24 cellular contexts compared by ENCODE assay signal in the genomic region with DNA sequence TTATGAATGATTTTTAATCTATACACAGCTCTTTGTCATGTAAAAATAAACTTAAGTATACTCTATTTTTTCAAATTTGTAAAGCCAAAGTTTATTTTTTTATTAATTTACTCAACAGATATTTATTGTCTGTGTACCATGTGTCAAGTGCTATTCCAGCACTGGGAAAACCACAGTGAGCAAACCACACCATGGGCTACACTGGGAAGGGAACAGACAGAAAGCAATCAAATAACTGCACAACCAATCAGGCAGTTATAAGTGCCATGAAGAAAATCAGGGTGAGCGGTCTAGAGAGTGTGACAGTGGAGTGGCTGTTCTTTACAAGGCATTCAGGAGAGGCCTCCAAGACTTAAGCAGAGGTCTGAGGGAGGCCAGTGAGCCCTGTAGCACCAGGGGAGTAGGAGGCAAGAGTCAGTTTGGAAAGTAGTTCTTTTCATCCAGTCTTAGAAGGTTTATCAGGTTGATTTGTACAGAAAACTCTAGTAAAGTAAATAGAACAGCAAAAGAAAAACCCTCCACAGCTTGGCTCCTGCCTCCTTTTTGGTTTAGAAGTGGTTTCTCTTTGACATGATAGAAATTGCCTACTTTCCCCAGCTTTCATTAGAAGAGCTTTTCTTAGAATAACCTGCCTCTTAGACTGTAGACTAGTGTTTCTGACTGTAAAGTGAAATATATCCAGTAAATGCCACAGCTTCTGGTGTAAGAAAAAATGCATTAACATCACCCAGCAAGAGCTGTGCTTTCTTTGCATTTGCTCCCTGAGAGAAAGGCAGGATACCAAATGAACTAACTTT. TPM values are rescaled to one million over a fixed set of nuclear protein-coding genes. Genes with fewer than 3 reads are reported as not detected.
DNase-seq lines count a peak whose midpoint lies in the region; ATAC-seq lines count a peak whose summit lies in the region.
"Had no signal": no experiment of that assay in that cellular context is flagged by ENCODE, and none has a peak within 500 bp of the region (broad histone marks: within the 10 kb centered on the region; RNA-seq: fewer than 3 reads in every experiment).

No MANE protein-coding gene starts in this region.

- no peak overlapping the region for H2AK5ac ChIP-seq in mesenchymal stem cell (ENCODE audit: low read length, severe bottlenecking)

- H3K4me1 ChIP-seq in mesenchymal stem cell (ENCODE audit: control insufficient read depth, insufficient read depth, low read depth, low read length) = peaks cover 3% of the 10 kb centered on the region
- H3K4me1 ChIP-seq: ascending aorta, lower lobe of right lung, testis had no signal

- H3K27ac ChIP-seq in mesenchymal stem cell (ENCODE audit: low read length, poor library complexity, severe bottlenecking) = no peak overlapping the region
- H3K27ac ChIP-seq: ascending aorta, HL-60, lower lobe of right lung, testis had no signal

- H3K9ac ChIP-seq in mesenchymal stem cell (ENCODE audit: low read length) = no peak overlapping the region

- no peak overlapping the region for H4K91ac ChIP-seq in mesenchymal stem cell (ENCODE audit: low read length)

- no peaks in the 10 kb centered on the region for H3K9me3 Mint-ChIP-seq in activated T-cell treated with anti-CD3 and anti-CD28 coated beads, Interleukin-2, amount 50 U/mL, for 72 hours
- no peaks in the 10 kb centered on the region for H3K9me3 Mint-ChIP-seq in activated CD4-positive, alpha-beta memory T cell treated with anti-CD3 and anti-CD28 coated beads, Interleukin-2, amount 10 ng/mL, durations not matched to agents 7 days and 5 days
- H3K9me3 Mint-ChIP-seq in stimulated activated naive B cell treated with anti-CD40 and anti-IgM and Interleukin-4, amounts not matched to agents 10 μg/mL and 1 μg/mL and 100 μg/mL, for 72 hours = no peaks in the 10 kb centered on the region
- H3K9me3 Mint-ChIP-seq: activated naive CD4-positive, alpha-beta T cell treated with anti-CD3 and anti-CD28 coated beads, Interleukin-2, amount 50 U/mL, for 24 hours had no signal

- H3K79me1 ChIP-seq in mesenchymal stem cell (replicated peaks; ENCODE audit: low read length, poor library complexity, severe bottlenecking) = peaks cover 27% of the 10 kb centered on the region

- peaks cover 13% of the 10 kb centered on the region for H3K4me1 Mint-ChIP-seq in activated T-cell treated with anti-CD3 and anti-CD28 coated beads, Interleukin-2, amount 50 U/mL, for 72 hours (ENCODE audit: low read depth)
- H3K4me1 Mint-ChIP-seq in activated CD4-positive, alpha-beta memory T cell treated with anti-CD3 and anti-CD28 coated beads, Interleukin-2, amount 10 ng/mL, durations not matched to agents 7 days and 5 days = peaks cover 21% of the 10 kb centered on the region
- peaks cover 0 to 3% of the 10 kb centered on the region in 2 donors for H3K4me1 Mint-ChIP-seq in stimulated activated naive B cell treated with anti-CD40 and anti-IgM and Interleukin-4, amounts not matched to agents 10 μg/mL and 1 μg/mL and 100 μg/mL, for 72 hours
- H3K4me1 Mint-ChIP-seq: activated naive CD4-positive, alpha-beta T cell treated with anti-CD3 and anti-CD28 coated beads, Interleukin-2, amount 50 U/mL, for 24 hours had no signal

- no peak overlapping the region for H2BK12ac ChIP-seq in mesenchymal stem cell (ENCODE audit: low read length in 2 of 2)

- H3K36me3 ChIP-seq in mesenchymal stem cell (ENCODE audit: control insufficient read depth in 1 of 2, insufficient read depth in 2 of 2, low read depth in 1 of 2, low read length in 2 of 2) = peaks cover 25 to 90% of the 10 kb centered on the region in 2 experiments

- H2BK5ac ChIP-seq in mesenchymal stem cell (ENCODE audit: low read depth, low read length, poor library complexity, severe bottlenecking) = no peak overlapping the region

- H3K14ac ChIP-seq in mesenchymal stem cell (ENCODE audit: low read length in 2 of 2) = no peak overlapping the region

- H3K18ac ChIP-seq in mesenchymal stem cell (ENCODE audit: low read depth in 1 of 2, low read length in 2 of 2) = no peak overlapping the region

- CTCF ChIA-PET in activated CD4-positive, alpha-beta memory T cell treated with anti-CD3 and anti-CD28 coated beads, Interleukin-2, amount 10 ng/mL, durations not matched to agents 7 days and 5 days (lab: Charles Lee) = interaction anchor here (1.6 kb wide), 1 partner anchor 14 kb away, joined by 5 read pairs; the partner anchor contains the start of gene EIF2AK4

- H3K4me2 ChIP-seq in mesenchymal stem cell (ENCODE audit: low read length, poor library complexity, severe bottlenecking) = no peak overlapping the region
- H3K4me2 ChIP-seq: smooth muscle cell had no signal

- no peaks in the 10 kb centered on the region for H3K27me3 Mint-ChIP-seq in activated T-cell treated with anti-CD3 and anti-CD28 coated beads, Interleukin-2, amount 50 U/mL, for 72 hours (ENCODE audit: low read depth)
- H3K27me3 Mint-ChIP-seq in activated CD4-positive, alpha-beta memory T cell treated with anti-CD3 and anti-CD28 coated beads, Interleukin-2, amount 10 ng/mL, durations not matched to agents 7 days and 5 days = no peaks in the 10 kb centered on the region
- no peaks in the 10 kb centered on the region for H3K27me3 Mint-ChIP-seq in stimulated activated naive B cell treated with anti-CD40 and anti-IgM and Interleukin-4, amounts not matched to agents 10 μg/mL and 1 μg/mL and 100 μg/mL, for 72 hours
- H3K27me3 Mint-ChIP-seq: activated naive CD4-positive, alpha-beta T cell treated with anti-CD3 and anti-CD28 coated beads, Interleukin-2, amount 50 U/mL, for 24 hours had no signal

- no peak overlapping the region for H2BK120ac ChIP-seq in mesenchymal stem cell (ENCODE audit: low read depth, low read length)

- H3K27ac Mint-ChIP-seq in activated T-cell treated with anti-CD3 and anti-CD28 coated beads, Interleukin-2, amount 50 U/mL, for 72 hours = peak overlapping the region; percentile 75
- H3K27ac Mint-ChIP-seq in activated CD4-positive, alpha-beta memory T cell treated with anti-CD3 and anti-CD28 coated beads, Interleukin-2, amount 10 ng/mL, durations not matched to agents 7 days and 5 days = peak overlapping the region; percentile 64
- peak overlapping the region; percentile 44 for H3K27ac Mint-ChIP-seq in stimulated activated naive B cell treated with anti-CD40 and anti-IgM and Interleukin-4, amounts not matched to agents 10 μg/mL and 1 μg/mL and 100 μg/mL, for 72 hours
- H3K27ac Mint-ChIP-seq: activated naive CD4-positive, alpha-beta T cell treated with anti-CD3 and anti-CD28 coated beads, Interleukin-2, amount 50 U/mL, for 24 hours had no signal

- H3K4ac ChIP-seq in mesenchymal stem cell (ENCODE audit: low read depth in 1 of 2, low read length in 2 of 2) = no peak overlapping the region

- H2BK15ac ChIP-seq in mesenchymal stem cell (ENCODE audit: low read depth, poor library complexity, severe bottlenecking) = no peak overlapping the region

- peak overlapping the region; percentile 20 to 69 for H3K4me3 Mint-ChIP-seq in activated T-cell treated with anti-CD3 and anti-CD28 coated beads, Interleukin-2, amount 50 U/mL, for 72 hours
- no peak overlapping the region for H3K4me3 Mint-ChIP-seq in activated CD4-positive, alpha-beta memory T cell treated with anti-CD3 and anti-CD28 coated beads, Interleukin-2, amount 10 ng/mL, durations not matched to agents 7 days and 5 days
- no peak overlapping the region for H3K4me3 Mint-ChIP-seq in stimulated activated naive B cell treated with anti-CD40 and anti-IgM and Interleukin-4, amounts not matched to agents 10 μg/mL and 1 μg/mL and 100 μg/mL, for 72 hours
- H3K4me3 Mint-ChIP-seq: activated naive CD4-positive, alpha-beta T cell treated with anti-CD3 and anti-CD28 coated beads, Interleukin-2, amount 50 U/mL, for 24 hours had no signal

- H3K23ac ChIP-seq in mesenchymal stem cell (ENCODE audit: low read length in 2 of 2) = no peak overlapping the region

- POLR2A ChIA-PET in activated CD4-positive, alpha-beta memory T cell treated with anti-CD3 and anti-CD28 coated beads, Interleukin-2, amount 10 ng/mL, durations not matched to agents 7 days and 5 days (lab: Charles Lee) = interaction anchor here (1.3 to 1.8 kb wide), 2 partner anchors 9 to 14 kb away, joined by 3 to 12 read pairs; partner anchors contain the start of gene EIF2AK4

- no peaks in the 10 kb centered on the region for H3K27me3 ChIP-seq in mesenchymal stem cell (ENCODE audit: control insufficient read depth in 1 of 2, insufficient read depth in 1 of 2, low read length in 2 of 2)
- H3K27me3 ChIP-seq: ascending aorta, testis had no signal

- peak; percentile 44 to 61 for ATAC-seq in activated T-cell treated with anti-CD3 and anti-CD28 coated beads, Interleukin-2, amount 50 U/mL, for 72 hours (replicated peaks in 1 of 2)
- ATAC-seq in stimulated activated naive B cell treated with anti-CD40 and anti-IgM and Interleukin-4, amounts not matched to agents 10 μg/mL and 1 μg/mL and 100 μg/mL, for 72 hours (replicated peaks) = no peak
- ATAC-seq in HG02852 (IDR thresholded peaks at IDR 0.05; ENCODE audit: unreplicated experiment) = no peak
- ATAC-seq in GM18907 (IDR thresholded peaks at IDR 0.05; ENCODE audit: unreplicated experiment) = no peak
- ATAC-seq: HCT116 had no signal

- peaks cover 6% of the 10 kb centered on the region for H3K9me3 ChIP-seq in mesenchymal stem cell (ENCODE audit: control insufficient read depth, low read length)
- H3K9me3 ChIP-seq: ascending aorta, lower lobe of right lung, testis had no signal

- no peak overlapping the region for H4K8ac ChIP-seq in mesenchymal stem cell (ENCODE audit: low read length)

- no peak overlapping the region for H3K4me3 ChIP-seq in mesenchymal stem cell (ENCODE audit: insufficient read depth in 1 of 2, low read depth in 1 of 2, low read length in 2 of 2)
- H3K4me3 ChIP-seq: ascending aorta, lower lobe of right lung, smooth muscle cell, testis had no signal

- 100% methylated on average over 1 of the region's 1 CpG for WGBS in mesenchymal stem cell

- no peak for DNase-seq in activated T-cell treated with anti-CD3 and anti-CD28 coated beads, Interleukin-2, amount 50 U/mL, for 72 hours
- no peak for DNase-seq in activated T-cell treated with anti-CD3 and anti-CD28 coated beads, Interleukin-2, amount 50 U/mL, for 1 hour
- DNase-seq in activated CD4-positive, alpha-beta memory T cell treated with anti-CD3 and anti-CD28 coated beads, Interleukin-2, amount 10 ng/mL, durations not matched to agents 7 days and 5 days = no peak
- peak; percentile 32 for DNase-seq in mesenchymal stem cell
- DNase-seq in stimulated activated naive B cell treated with anti-CD40 and anti-IgM and Interleukin-4, amounts not matched to agents 10 μg/mL and 1 μg/mL and 100 μg/mL, for 72 hours = no peak
- DNase-seq in hippocampal formation (lab: John Stamatoyannopoulos, UW) = no peak
- DNase-seq: activated CD4-positive, alpha-beta T cell treated with anti-CD3 and anti-CD28 coated beads, Interleukin-2, amount 50 U/mL, for 1 hour; central memory CD4-positive, alpha-beta T cell; COR-L47; DMS79; kidney; lower lobe of right lung; NCI-H1048; NCI-H187; NCI-H526 treated with DMSO at 0.1 percent for 48 hours; RPMI8226; testis had no signal

- peaks cover 12 to 29% of the 10 kb centered on the region in 2 donors for H3K36me3 Mint-ChIP-seq in activated T-cell treated with anti-CD3 and anti-CD28 coated beads, Interleukin-2, amount 50 U/mL, for 72 hours (ENCODE audit: insufficient read depth in 2 of 2)
- H3K36me3 Mint-ChIP-seq in activated CD4-positive, alpha-beta memory T cell treated with anti-CD3 and anti-CD28 coated beads, Interleukin-2, amount 10 ng/mL, durations not matched to agents 7 days and 5 days (ENCODE audit: low read depth) = peaks cover 41% of the 10 kb centered on the region
- peaks cover 46 to 60% of the 10 kb centered on the region in 2 donors for H3K36me3 Mint-ChIP-seq in stimulated activated naive B cell treated with anti-CD40 and anti-IgM and Interleukin-4, amounts not matched to agents 10 μg/mL and 1 μg/mL and 100 μg/mL, for 72 hours

- H2AFZ ChIP-seq in mesenchymal stem cell (ENCODE audit: low read depth, low read length) = no peak overlapping the region

RNA-seq across cellular contexts. Expression of gene EIF2AK4, which starts 13.7 kb away (rescaled TPM):
- 10 to 100 TPM; 34.9 to 38.0 TPM for total RNA-seq in activated T-cell treated with anti-CD3 and anti-CD28 coated beads, Interleukin-2, amount 50 U/mL, for 72 hours
- total RNA-seq in activated CD4-positive, alpha-beta memory T cell treated with anti-CD3 and anti-CD28 coated beads, Interleukin-2, amount 10 ng/mL, durations not matched to agents 7 days and 5 days = 10 to 100 TPM; 18.9 to 19.3 TPM
- 81.9 TPM for polyA plus RNA-seq in mesenchymal stem cell (2013, experiment 1 of 2)
- 82.4 TPM for polyA plus RNA-seq in mesenchymal stem cell (2013, experiment 2 of 2)

RNA-seq across cellular contexts. Expression of gene GPR176, which starts 27.5 kb away (rescaled TPM):
- under 1 TPM; 0.41 to 0.72 TPM for total RNA-seq in activated T-cell treated with anti-CD3 and anti-CD28 coated beads, Interleukin-2, amount 50 U/mL, for 72 hours
- total RNA-seq in activated CD4-positive, alpha-beta memory T cell treated with anti-CD3 and anti-CD28 coated beads, Interleukin-2, amount 10 ng/mL, durations not matched to agents 7 days and 5 days = under 1 TPM; 0.08 to 0.13 TPM
- 13.3 TPM for polyA plus RNA-seq in mesenchymal stem cell (2013, experiment 1 of 2)
- 13.8 TPM for polyA plus RNA-seq in mesenchymal stem cell (2013, experiment 2 of 2)

Comparison
In these comparisons a context has a peak if more than half of its experiments do, and no peak if none do; other contexts are left out.
1. ATAC-seq: peak in activated T-cell treated with anti-CD3 and anti-CD28 coated beads, Interleukin-2, amount 50 U/mL, for 72 hours (2 of 2); none in stimulated activated naive B cell treated with anti-CD40 and anti-IgM and Interleukin-4, amounts not matched to agents 10 μg/mL and 1 μg/mL and 100 μg/mL, for 72 hours (0 of 2), HG02852 (single experiment) and GM18907 (single experiment).
2. H3K4me3 Mint-ChIP-seq: peak in activated T-cell treated with anti-CD3 and anti-CD28 coated beads, Interleukin-2, amount 50 U/mL, for 72 hours (2 of 2); none in activated CD4-positive, alpha-beta memory T cell treated with anti-CD3 and anti-CD28 coated beads, Interleukin-2, amount 10 ng/mL, durations not matched to agents 7 days and 5 days (single experiment) and stimulated activated naive B cell treated with anti-CD40 and anti-IgM and Interleukin-4, amounts not matched to agents 10 μg/mL and 1 μg/mL and 100 μg/mL, for 72 hours (0 of 2).
3. Peak in every context shown above with its lines, with median percentiles within 50 percentile points of each other: H3K27ac Mint-ChIP-seq.